ENCODE assay signal across 19 cellular contexts in genomic region chr22:42138122-42138770, GRCh38. TPM values are rescaled to one million over a fixed set of nuclear protein-coding genes. Genes with fewer than 3 reads are reported as not detected.
DNase-seq lines count a peak whose midpoint lies in the region; ATAC-seq, FAIRE-seq and TF ChIP-seq lines count a peak whose summit lies in the region.
"Had no signal": no experiment of that assay in that cellular context is flagged by ENCODE, and none has a peak within 500 bp of the region (broad histone marks: within the 10 kb centered on the region; RNA-seq: fewer than 3 reads in every experiment).

No MANE protein-coding gene starts in this region.

- intact Hi-C loops in CD14-positive monocyte (cut with micrococcal nuclease) (no loop called here), HepG2 (cut with micrococcal nuclease; ENCODE audit: unreplicated experiment) (no loop called here), posterior vena cava (cut with DNase I) (no loop called here)

- H3K4me3 Mint-ChIP-seq in CD14-positive monocyte = no peak overlapping the region
- H3K4me3 Mint-ChIP-seq: CD4-positive, alpha-beta T cell; H9; IgD-negative memory B cell had no signal

- peaks cover 2 to 5% (median 3%) of the 10 kb centered on the region in 7 donors for H3K9me3 Mint-ChIP-seq in CD14-positive monocyte
- H3K9me3 Mint-ChIP-seq: CD4-positive, alpha-beta T cell; IgD-negative memory B cell had no signal

- H3K79me2 ChIP-seq in HepG2 (ENCODE audit: insufficient read depth, low read length) = no peaks in the 10 kb centered on the region

- no peaks in the 10 kb centered on the region for H3K9me3 ChIP-seq in HepG2 (ENCODE audit: low read length)
- H3K9me3 ChIP-seq: BE2C, Caco-2 had no signal

- TF ChIP-seq RAD21 in HepG2 (CRISPR knock-in tag; IDR thresholded peaks at IDR 0.05) = no peak

- TF ChIP-seq POLR2A in HepG2 (IDR thresholded peaks at IDR 0.05; ENCODE audit: insufficient read depth in 1 of 2, low read depth in 2 of 2, low read length in 2 of 2) = no peak

- no peak overlapping the region for H3K9ac ChIP-seq in HepG2 (ENCODE audit: insufficient read depth, low read depth, low read length)

- no peaks in the 10 kb centered on the region for H4K20me1 ChIP-seq in HepG2 (ENCODE audit: insufficient read depth, low read length)

- no TSS peak for BruUV-seq in HepG2 (replicated peaks; lab: Mats Ljungman, UMichigan)

- no peaks in the 10 kb centered on the region for H3K4me1 Mint-ChIP-seq in CD14-positive monocyte
- H3K4me1 Mint-ChIP-seq: H9, IgD-negative memory B cell had no signal

- no peak for TF ChIP-seq CTCF in CD14-positive monocyte (IDR thresholded peaks at IDR 0.05)
- TF ChIP-seq CTCF in HepG2 (CRISPR knock-in tag; IDR thresholded peaks at IDR 0.05) = no peak

- H3K27me3 ChIP-seq in H7 (ENCODE audit: control insufficient read depth, insufficient read depth, low read length) (no peaks in the 10 kb centered on the region), HepG2 (ENCODE audit: control insufficient read depth in 1 of 2, insufficient read depth in 2 of 2, low read length in 2 of 2) (no peaks in the 10 kb centered on the region)
- H3K27me3 ChIP-seq: BE2C had no signal

- DNase-seq in CD14-positive monocyte (ENCODE audit: low spot score) = peak; percentile 37
- DNase-seq in H7 = peak; percentile 28
- no peak for DNase-seq in HepG2 (ENCODE audit: low spot score)
- peak; percentile 66 for DNase-seq in posterior vena cava (ENCODE audit: low spot score)
- no peak for DNase-seq in NCI-H187 treated with DMSO at 0.1 percent for 48 hours (lab: John Stamatoyannopoulos, UW)
- DNase-seq in NCI-H1930 (lab: John Stamatoyannopoulos, UW) = no peak
- DNase-seq: ACHN; BE2C; C1 segment of cervical spinal cord; Caco-2; CD4-positive, alpha-beta T cell; GOT3; H9 had no signal

- H3K27ac ChIP-seq in HepG2 (ENCODE audit: extremely low read length, insufficient read depth, low read length) = no peak overlapping the region

- CTCF ChIA-PET in HepG2 (lab: Yijun Ruan, JAX; ENCODE audit: low intra/inter-chr PET ratio, low total read pairs) = no interaction called here

- in situ Hi-C loops in HepG2 (cut with HindIII; ENCODE audit: extremely low pct_ligation_motif_present, low pct_unique_long_range_greater_than_20kb) = no loop called here

- H3K36me3 Mint-ChIP-seq in CD14-positive monocyte = peaks cover 0 to 7% of the 10 kb centered on the region in 2 donors

- H3K27ac Mint-ChIP-seq in CD14-positive monocyte = no peak overlapping the region
- H3K27ac Mint-ChIP-seq: CD4-positive, alpha-beta T cell; H9 had no signal

- peaks cover 0 to 13% (median 7%) of the 10 kb centered on the region in 3 donors for H3K27me3 Mint-ChIP-seq in CD14-positive monocyte (ENCODE audit: low read depth in 3 of 3)
- H3K27me3 Mint-ChIP-seq: CD4-positive, alpha-beta T cell; IgD-negative memory B cell had no signal

- POLR2A ChIA-PET in HepG2 (lab: Yijun Ruan, JAX) = no interaction called here

- H3K4me3 ChIP-seq in H7 (ENCODE audit: insufficient read depth, low read depth, low read length) = no peak overlapping the region
- H3K4me3 ChIP-seq in HepG2 (replicated peaks in 1 of 3; ENCODE audit: insufficient read depth in 1 of 3, low read depth in 2 of 3, low read length in 3 of 3) = no peak overlapping the region

- no peak overlapping the region for H3K4me2 ChIP-seq in HepG2 (ENCODE audit: low read depth, low read length)

- 0 out of 2 replicates have a peak, but pooled peaks cover 7% of the 10 kb centered on the region for H3K4me1 ChIP-seq in HepG2 (ENCODE audit: insufficient read depth, low read length)
- H3K4me1 ChIP-seq: BE2C, Caco-2 had no signal

- TF ChIP-seq EP300 in HepG2 (IDR thresholded peaks at IDR 0.05; ENCODE audit: low read depth in 2 of 2, low read length in 2 of 2) (no peak), HepG2 (CRISPR knock-in tag; IDR thresholded peaks at IDR 0.05; ENCODE audit: borderline replicate concordance) (no peak)

- no peaks in the 10 kb centered on the region for H3K36me3 ChIP-seq in H7 (replicated peaks; ENCODE audit: control insufficient read depth, insufficient read depth, low read length)
- H3K36me3 ChIP-seq in HepG2 (replicated peaks in 1 of 2; ENCODE audit: control insufficient read depth in 1 of 2, insufficient read depth in 2 of 2, low read length in 2 of 2) = no peaks in the 10 kb centered on the region
- H3K36me3 ChIP-seq: BE2C had no signal

- ATAC-seq in HepG2 = no peak
- ATAC-seq in activated CD4-positive, CD25-positive, alpha-beta regulatory T cell treated with anti-CD3 and anti-CD28 coated beads, Interleukin-2, amount 50 U/mL, for 24 hours = no peak

- no peak for FAIRE-seq in HepG2 (lab: Jason Lieb, UNC)
- FAIRE-seq: A204.1, D721Med, G401.6, GM12891 had no signal

- H2AFZ ChIP-seq in HepG2 (ENCODE audit: low read length) = no peak overlapping the region

- 91% methylated on average over 10 of the region's 31 CpGs for whole genome bisulfite sequencing in HepG2 (ENCODE audit: low lambda C conversion rate)

RNA-seq across cellular contexts. Expression of gene CYP2D6, which starts 7.6 kb away (rescaled TPM):
- polyA plus RNA-seq in CD14-positive monocyte (not detected), HepG2 (2011; rRNA removed) (3.7 and 4.4 TPM in 2 replicates)
- 1.0 and 1.4 TPM in 2 replicates for total RNA-seq in H7 (2014; rRNA removed; shearing (Covaris generic))
- total RNA-seq in HepG2 (2016; rRNA removed; fragmentation: Illumina TruSeq; extraction: Trizol) (0.18 and 1.0 TPM in 2 replicates), posterior vena cava (under 1 TPM; 0.37 to 0.48 TPM)
- 0.53 and 0.61 TPM in 2 replicates for total RNA-seq in HepG2 (2016; cell fraction: cytosol; rRNA removed; fragmentation: Illumina TruSeq; extraction: Trizol; ENCODE audit: low read depth)
- 0.22 and 1.2 TPM in 2 replicates for total RNA-seq in HepG2 (2016; cell fraction: insoluble cytoplasmic fraction; rRNA removed; fragmentation: Illumina TruSeq; extraction: Trizol)
- total RNA-seq in HepG2 (2016; cell fraction: membrane; rRNA removed; fragmentation: Illumina TruSeq; extraction: Trizol) = 0.45 and 0.49 TPM in 2 replicates
- total RNA-seq in HepG2 (2016; cell fraction: nucleus; rRNA removed; fragmentation: Illumina TruSeq; extraction: Trizol) = 2.1 TPM in 2 replicates
- polyA plus RNA-seq in HepG2 (2011; cell fraction: cytosol; rRNA removed) = 1.6 and 2.3 TPM in 2 replicates
- 30.3 and 32.1 TPM in 2 replicates for polyA plus RNA-seq in HepG2 (2011; cell fraction: nucleus; rRNA removed)
- 1.9 and 2.5 TPM in 2 replicates for polyA plus RNA-seq in HepG2 (2012)
- 0.15 and 0.16 TPM in 2 replicates for polyA plus RNA-seq in HepG2 (2016; cell fraction: cytosol; fragmentation: Illumina TruSeq; extraction: Trizol; ENCODE audit: low read depth)
- 0.16 and 0.46 TPM in 2 replicates for polyA plus RNA-seq in HepG2 (2016; cell fraction: insoluble cytoplasmic fraction; fragmentation: Illumina TruSeq; extraction: Trizol; ENCODE audit: low read depth)
- 0.27 and 0.41 TPM in 2 replicates for polyA plus RNA-seq in HepG2 (2016; cell fraction: membrane; fragmentation: Illumina TruSeq; extraction: Trizol; ENCODE audit: low read depth)
- 3.2 and 4.0 TPM in 2 replicates for polyA plus RNA-seq in HepG2 (2016; cell fraction: nucleus; fragmentation: Illumina TruSeq; extraction: Trizol; ENCODE audit: insufficient read depth, low read depth)
- polyA minus RNA-seq in HepG2 (2011; rRNA and poly(A)+ RNA removed; ENCODE audit: low replicate concordance) = 1.3 and 4.2 TPM in 2 replicates
- polyA minus RNA-seq in HepG2 (2011; cell fraction: cytosol; rRNA and poly(A)+ RNA removed) = 1.5 and 1.8 TPM in 2 replicates
- 6.4 and 6.7 TPM in 2 replicates for polyA minus RNA-seq in HepG2 (2011; cell fraction: nucleus; rRNA and poly(A)+ RNA removed)
- polyA plus RNA-seq: IgD-negative memory B cell had no signal

RNA-seq across cellular contexts. Expression of gene NDUFA6, which starts 47.7 kb away (rescaled TPM):
- polyA plus RNA-seq in CD14-positive monocyte = 100 to 1,000 TPM; 138 to 167 TPM
- 62.3 and 65.0 TPM in 2 replicates for total RNA-seq in H7 (2014; rRNA removed; shearing (Covaris generic))
- total RNA-seq in HepG2 (2016; rRNA removed; fragmentation: Illumina TruSeq; extraction: Trizol) = 87.8 and 107 TPM in 2 replicates
- 30.3 and 32.0 TPM in 2 replicates for total RNA-seq in HepG2 (2016; cell fraction: cytosol; rRNA removed; fragmentation: Illumina TruSeq; extraction: Trizol; ENCODE audit: low read depth)
- total RNA-seq in HepG2 (2016; cell fraction: insoluble cytoplasmic fraction; rRNA removed; fragmentation: Illumina TruSeq; extraction: Trizol) = 97.5 and 126 TPM in 2 replicates
- total RNA-seq in HepG2 (2016; cell fraction: membrane; rRNA removed; fragmentation: Illumina TruSeq; extraction: Trizol) = 35.9 and 38.9 TPM in 2 replicates
- total RNA-seq in HepG2 (2016; cell fraction: nucleus; rRNA removed; fragmentation: Illumina TruSeq; extraction: Trizol) = 42.2 and 49.2 TPM in 2 replicates
- 64.4 and 68.5 TPM in 2 replicates for polyA plus RNA-seq in HepG2 (2011; rRNA removed)
- polyA plus RNA-seq in HepG2 (2011; cell fraction: cytosol; rRNA removed) = 57.0 and 63.1 TPM in 2 replicates
- polyA plus RNA-seq in HepG2 (2011; cell fraction: nucleus; rRNA removed) = 12.8 and 16.1 TPM in 2 replicates
- 89.3 and 94.8 TPM in 2 replicates for polyA plus RNA-seq in HepG2 (2012)
- polyA plus RNA-seq in HepG2 (2016; cell fraction: cytosol; fragmentation: Illumina TruSeq; extraction: Trizol; ENCODE audit: low read depth) = 38.8 and 39.9 TPM in 2 replicates
- polyA plus RNA-seq in HepG2 (2016; cell fraction: insoluble cytoplasmic fraction; fragmentation: Illumina TruSeq; extraction: Trizol; ENCODE audit: low read depth) = 148 TPM in 2 replicates
- polyA plus RNA-seq in HepG2 (2016; cell fraction: membrane; fragmentation: Illumina TruSeq; extraction: Trizol; ENCODE audit: low read depth) = 33.5 and 37.6 TPM in 2 replicates
- polyA plus RNA-seq in HepG2 (2016; cell fraction: nucleus; fragmentation: Illumina TruSeq; extraction: Trizol; ENCODE audit: insufficient read depth, low read depth) = 91.1 and 93.0 TPM in 2 replicates
- polyA minus RNA-seq in HepG2 (2011; rRNA and poly(A)+ RNA removed; ENCODE audit: low replicate concordance) = 16.6 and 26.0 TPM in 2 replicates
- 16.4 and 21.7 TPM in 2 replicates for polyA minus RNA-seq in HepG2 (2011; cell fraction: cytosol; rRNA and poly(A)+ RNA removed)
- polyA minus RNA-seq in HepG2 (2011; cell fraction: nucleus; rRNA and poly(A)+ RNA removed) = 16.2 and 17.2 TPM in 2 replicates
- 10 to 100 TPM; 48.1 to 52.1 TPM for total RNA-seq in posterior vena cava

RNA-seq across cellular contexts. Expression of gene SMDT1, which starts 58.7 kb away (rescaled TPM):
- polyA plus RNA-seq in CD14-positive monocyte (100 to 1,000 TPM; 180 to 182 TPM), HepG2 (2011; rRNA removed) (26.6 and 32.8 TPM in 2 replicates)
- 5.6 and 11.4 TPM in 2 replicates for total RNA-seq in H7 (2014; rRNA removed; shearing (Covaris generic))
- total RNA-seq in HepG2 (2016; rRNA removed; fragmentation: Illumina TruSeq; extraction: Trizol) (8.3 and 13.3 TPM in 2 replicates), posterior vena cava (10 to 100 TPM; 63.9 to 67.2 TPM)
- 5.6 and 7.0 TPM in 2 replicates for total RNA-seq in HepG2 (2016; cell fraction: cytosol; rRNA removed; fragmentation: Illumina TruSeq; extraction: Trizol; ENCODE audit: low read depth)
- total RNA-seq in HepG2 (2016; cell fraction: insoluble cytoplasmic fraction; rRNA removed; fragmentation: Illumina TruSeq; extraction: Trizol) = 6.8 and 9.3 TPM in 2 replicates
- 17.0 and 23.0 TPM in 2 replicates for total RNA-seq in HepG2 (2016; cell fraction: membrane; rRNA removed; fragmentation: Illumina TruSeq; extraction: Trizol)
- total RNA-seq in HepG2 (2016; cell fraction: nucleus; rRNA removed; fragmentation: Illumina TruSeq; extraction: Trizol) = 5.7 and 6.8 TPM in 2 replicates
- polyA plus RNA-seq in HepG2 (2011; cell fraction: cytosol; rRNA removed) = 47.7 and 50.1 TPM in 2 replicates
- polyA plus RNA-seq in HepG2 (2011; cell fraction: nucleus; rRNA removed) = 14.7 and 19.6 TPM in 2 replicates
- polyA plus RNA-seq in HepG2 (2012) = 71.3 and 72.4 TPM in 2 replicates
- 125 and 160 TPM in 2 replicates for polyA plus RNA-seq in HepG2 (2016; cell fraction: cytosol; fragmentation: Illumina TruSeq; extraction: Trizol; ENCODE audit: low read depth)
- polyA plus RNA-seq in HepG2 (2016; cell fraction: insoluble cytoplasmic fraction; fragmentation: Illumina TruSeq; extraction: Trizol; ENCODE audit: low read depth) = 51.2 and 59.0 TPM in 2 replicates
- polyA plus RNA-seq in HepG2 (2016; cell fraction: membrane; fragmentation: Illumina TruSeq; extraction: Trizol; ENCODE audit: low read depth) = 114 and 133 TPM in 2 replicates
- polyA plus RNA-seq in HepG2 (2016; cell fraction: nucleus; fragmentation: Illumina TruSeq; extraction: Trizol; ENCODE audit: insufficient read depth, low read depth) = 38.0 and 39.5 TPM in 2 replicates
- 9.6 and 10.3 TPM in 2 replicates for polyA minus RNA-seq in HepG2 (2011; rRNA and poly(A)+ RNA removed; ENCODE audit: low replicate concordance)
- 9.8 and 10.2 TPM in 2 replicates for polyA minus RNA-seq in HepG2 (2011; cell fraction: cytosol; rRNA and poly(A)+ RNA removed)
- 8.1 and 15.5 TPM in 2 replicates for polyA minus RNA-seq in HepG2 (2011; cell fraction: nucleus; rRNA and poly(A)+ RNA removed)

Comparison
In these comparisons a context has a peak if more than half of its experiments do, and no peak if none do; other contexts are left out.
1. DNase-seq: peak in CD14-positive monocyte (single experiment), H7 (single experiment) and posterior vena cava (single experiment); none in HepG2 (single experiment), NCI-H187 treated with DMSO at 0.1 percent for 48 hours (single experiment) and NCI-H1930 (0 of 2).